ENCODE assay signal across 9 cellular contexts in genomic region chr16:21263640-21264211, GRCh38. TPM values are rescaled to one million over a fixed set of nuclear protein-coding genes. Genes with fewer than 3 reads are reported as not detected.
DNase-seq lines count a peak whose midpoint lies in the region; ATAC-seq and TF ChIP-seq lines count a peak whose summit lies in the region.
"Had no signal": no experiment of that assay in that cellular context is flagged by ENCODE, and none has a peak within 500 bp of the region (broad histone marks: within the 10 kb centered on the region; RNA-seq: fewer than 3 reads in every experiment).

No MANE protein-coding gene starts in this region.

- H3K9me3 ChIP-seq in BLaER1 treated with 17β-estradiol and CSF1 and Interleukin-3, amounts not matched to agents 10 nM and 100 nM (replicated peaks in 1 of 11), result no peaks in the 10 kb centered on the region; a peak in 1 of 22 replicates

- H3K27me3 ChIP-seq in BLaER1 treated with 17β-estradiol and CSF1 and Interleukin-3, amounts not matched to agents 10 nM and 100 nM, result no peaks in the 10 kb centered on the region

- H4K20me1 ChIP-seq in BLaER1 treated with 17β-estradiol and CSF1 and Interleukin-3, amounts not matched to agents 10 nM and 100 nM, result no peaks in the 10 kb centered on the region

- H3K4me3 ChIP-seq in BLaER1 treated with 17β-estradiol and CSF1 and Interleukin-3, amounts not matched to agents 10 nM and 100 nM, result no peak overlapping the region
- H3K4me3 ChIP-seq in fibroblast of mammary gland (ENCODE audit: control insufficient read depth, low read depth, low read length), result no peak overlapping the region
- H3K4me3 ChIP-seq: skin epidermis had no signal

- peak overlapping the region; percentile 15 to 81 (median 57); a peak in 20 of 22 replicates for H3K4me2 ChIP-seq in BLaER1 treated with 17β-estradiol and CSF1 and Interleukin-3, amounts not matched to agents 10 nM and 100 nM

- no peak overlapping the region for H3K27ac ChIP-seq in BLaER1 treated with 17β-estradiol and CSF1 and Interleukin-3, amounts not matched to agents 10 nM and 100 nM

- H3K9ac ChIP-seq in BLaER1 treated with 17β-estradiol and CSF1 and Interleukin-3, amounts not matched to agents 10 nM and 100 nM, result no peak overlapping the region

- peak; percentile 41 for DNase-seq in HT-29 (ENCODE audit: low spot score)
- DNase-seq in fibroblast of mammary gland (ENCODE audit: low read depth), result peak; percentile 76
- no peak for DNase-seq in pons (ENCODE audit: low spot score)
- no peak for DNase-seq in NCI-H446 (lab: John Stamatoyannopoulos, UW)
- no peak for DNase-seq in NOMO-1 treated with dmso at 0.1 percent for 144 hours (lab: John Stamatoyannopoulos, UW; ENCODE audit: unreplicated experiment)

- no peaks in the 10 kb centered on the region for H3K36me3 ChIP-seq in BLaER1 treated with 17β-estradiol and CSF1 and Interleukin-3, amounts not matched to agents 10 nM and 100 nM

- ATAC-seq in GM19452 (IDR thresholded peaks at IDR 0.05; ENCODE audit: unreplicated experiment) (peak; percentile 78), GM21360 (IDR thresholded peaks at IDR 0.05; ENCODE audit: unreplicated experiment) (no peak)

- TF ChIP-seq CTCF in fibroblast of mammary gland (conservative IDR thresholded peaks at IDR 0.05; ENCODE audit: control insufficient read depth, insufficient read depth, low read depth, low read length), result no peak

- peaks cover 8 to 33% (median 29%) of the 10 kb centered on the region in 10 experiments; a peak in 19 of 20 replicates for H3K4me1 ChIP-seq in BLaER1 treated with 17β-estradiol and CSF1 and Interleukin-3, amounts not matched to agents 10 nM and 100 nM

RNA-seq across cellular contexts. Expression of gene CRYM, which starts 14.4 kb away (rescaled TPM):
- 0.61 and 1.8 TPM in 2 replicates for total RNA-seq in HT-29 (2014; rRNA removed; shearing (Covaris generic))

RNA-seq across cellular contexts. Expression of gene ANKS4B, which starts 30.2 kb away (rescaled TPM):
- total RNA-seq in HT-29 (2014; rRNA removed; shearing (Covaris generic)), result 4.9 and 5.1 TPM in 2 replicates

RNA-seq across cellular contexts. Expression of gene ZP2, which starts 52.4 kb away (rescaled TPM):
- total RNA-seq in HT-29 (2014; rRNA removed; shearing (Covaris generic)), result not detected in 2 replicates

Comparison
In these comparisons a context has a peak if more than half of its experiments do, and no peak if none do; other contexts are left out.
1. DNase-seq: peak in HT-29 (single experiment) and fibroblast of mammary gland (single experiment); none in pons (single experiment), NCI-H446 (0 of 2) and NOMO-1 treated with dmso at 0.1 percent for 144 hours (single experiment).